15 cellular contexts compared by ENCODE assay signal in the genomic region with DNA sequence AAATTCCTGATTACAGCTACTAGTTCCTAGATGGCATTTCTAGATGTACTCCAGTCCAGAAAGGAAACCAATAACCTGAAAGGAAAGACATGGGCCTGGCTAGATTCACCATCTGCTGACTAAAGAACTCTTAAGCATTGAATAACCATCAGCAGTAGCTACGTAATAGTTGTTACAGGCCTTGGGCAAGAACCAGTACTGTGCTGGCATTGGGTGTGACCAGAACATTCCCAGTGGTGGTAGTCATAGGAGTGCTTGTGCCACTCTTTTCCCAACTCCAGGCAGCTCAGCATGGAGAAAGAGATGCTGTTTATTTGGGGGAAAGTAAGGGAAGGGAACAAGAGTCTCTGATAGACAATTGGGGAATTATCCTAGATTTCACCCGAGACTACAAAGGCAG.
A peak's percentile ranks its signal among the peaks of the same experiment; 100 is the strongest.
DNase-seq lines count a peak whose midpoint lies in the region; ATAC-seq and TF ChIP-seq lines count a peak whose summit lies in the region.
"Had no signal": no experiment of that assay in that cellular context is flagged by ENCODE, and none has a peak within 500 bp of the region (broad histone marks: within the 10 kb centered on the region; RNA-seq: fewer than 3 reads in every experiment).

No MANE protein-coding gene starts in this region.

- H2AK5ac ChIP-seq in mesenchymal stem cell (ENCODE audit: low read length, severe bottlenecking), result no peak overlapping the region

- no peak overlapping the region for H3K4me3 ChIP-seq in AG10803 (ENCODE audit: low read length)
- H3K4me3 ChIP-seq in mesenchymal stem cell (ENCODE audit: insufficient read depth in 1 of 2, low read depth in 1 of 2, low read length in 2 of 2), result no peak overlapping the region
- H3K4me3 ChIP-seq: BLaER1 had no signal

- no peak overlapping the region for H3K4me2 ChIP-seq in mesenchymal stem cell (ENCODE audit: low read length, poor library complexity, severe bottlenecking)
- H3K4me2 ChIP-seq: BLaER1 had no signal

- peaks cover 2% of the 10 kb centered on the region for H3K4me1 ChIP-seq in mesenchymal stem cell (ENCODE audit: control insufficient read depth, insufficient read depth, low read depth, low read length)
- H3K4me1 ChIP-seq: BLaER1 had no signal

- no peak overlapping the region for H3K4ac ChIP-seq in mesenchymal stem cell (ENCODE audit: low read depth in 1 of 2, low read length in 2 of 2)

- DNase-seq in AG10803 (ENCODE audit: low read depth) (peak; percentile 86), M059J (ENCODE audit: low read depth) (peak; percentile 86), dedifferentiated amniotic fluid mesenchymal stem cell (ENCODE audit: extremely low spot score) (peak; percentile 68), mesenchymal stem cell (peak; percentile 14), hypothalamus (lab: John Stamatoyannopoulos, UW) (no peak)
- DNase-seq: activated CD4-positive, alpha-beta T cell treated with anti-CD3 and anti-CD28 coated beads, Interleukin-2, amount 50 U/mL, for 1 hour; aorta; immature natural killer cell; NCI-H69; small intestine; stimulated activated naive CD8-positive, alpha-beta T cell treated with anti-CD3 and anti-CD28 coated beads, Interleukin-15, amount 100 ng/mL, for 72 hours had no signal

- H3K27me3 ChIP-seq in mesenchymal stem cell (ENCODE audit: control insufficient read depth in 1 of 2, insufficient read depth in 1 of 2, low read length in 2 of 2), result no peaks in the 10 kb centered on the region
- H3K27me3 ChIP-seq: BLaER1 had no signal

- no peak overlapping the region for H3K23ac ChIP-seq in mesenchymal stem cell (ENCODE audit: low read length in 2 of 2)

- ATAC-seq in HG03095 (IDR thresholded peaks at IDR 0.05; ENCODE audit: unreplicated experiment), result no peak
- no peak for ATAC-seq in HG03439 (IDR thresholded peaks at IDR 0.05; ENCODE audit: unreplicated experiment)
- no peak for ATAC-seq in GM18520 (IDR thresholded peaks at IDR 0.05; ENCODE audit: unreplicated experiment)
- ATAC-seq: stimulated activated naive CD8-positive, alpha-beta T cell treated with anti-CD3 and anti-CD28 coated beads, Interleukin-15, amount 100 ng/mL, for 72 hours had no signal

- H2BK12ac ChIP-seq in mesenchymal stem cell (ENCODE audit: low read length in 2 of 2), result no peak overlapping the region

- no peak overlapping the region for H2BK5ac ChIP-seq in mesenchymal stem cell (ENCODE audit: low read depth, low read length, poor library complexity, severe bottlenecking)

- no peaks in the 10 kb centered on the region for H3K79me1 ChIP-seq in mesenchymal stem cell (replicated peaks; ENCODE audit: low read length, poor library complexity, severe bottlenecking)

- H2BK15ac ChIP-seq in mesenchymal stem cell (ENCODE audit: low read depth, poor library complexity, severe bottlenecking), result no peak overlapping the region

- no peak overlapping the region for H3K27ac ChIP-seq in mesenchymal stem cell (ENCODE audit: low read length, poor library complexity, severe bottlenecking)
- H3K27ac ChIP-seq: BLaER1 had no signal

- no peak for TF ChIP-seq CTCF in AG10803 (conservative IDR thresholded peaks at IDR 0.05; ENCODE audit: low read length)

- no peak overlapping the region for H4K91ac ChIP-seq in mesenchymal stem cell (ENCODE audit: low read length)

- H4K8ac ChIP-seq in mesenchymal stem cell (ENCODE audit: low read length), result no peak overlapping the region

- H3K9ac ChIP-seq in mesenchymal stem cell (ENCODE audit: low read length), result no peak overlapping the region
- H3K9ac ChIP-seq: BLaER1 had no signal

- H3K36me3 ChIP-seq in mesenchymal stem cell (ENCODE audit: control insufficient read depth in 1 of 2, insufficient read depth in 2 of 2, low read depth in 1 of 2, low read length in 2 of 2), result no peaks in the 10 kb centered on the region
- H3K36me3 ChIP-seq: BLaER1 had no signal

- no peak overlapping the region for H2AFZ ChIP-seq in mesenchymal stem cell (ENCODE audit: low read depth, low read length)

- 80% methylated on average over 2 of the region's 2 CpGs for WGBS in mesenchymal stem cell

- no peak overlapping the region for H3K14ac ChIP-seq in mesenchymal stem cell (ENCODE audit: low read length in 2 of 2)

- H2BK120ac ChIP-seq in mesenchymal stem cell (ENCODE audit: low read depth, low read length), result no peak overlapping the region

- no peak overlapping the region for H3K18ac ChIP-seq in mesenchymal stem cell (ENCODE audit: low read depth in 1 of 2, low read length in 2 of 2)

- peaks cover 8% of the 10 kb centered on the region for H3K9me3 ChIP-seq in mesenchymal stem cell (ENCODE audit: control insufficient read depth, low read length)
- H3K9me3 ChIP-seq: BLaER1 had no signal

Comparison
In these comparisons a context has a peak if more than half of its experiments do, and no peak if none do; other contexts are left out.
1. DNase-seq: peak in AG10803 (single experiment), M059J (single experiment), dedifferentiated amniotic fluid mesenchymal stem cell (single experiment) and mesenchymal stem cell (single experiment); none in hypothalamus (0 of 51).